Comparison of ENCODE assay signal across 8 cellular contexts in genomic region chr11:72722050-72722748, GRCh38. TPM values are rescaled to one million over a fixed set of nuclear protein-coding genes. Genes with fewer than 3 reads are reported as not detected.
DNase-seq lines count a peak whose midpoint lies in the region; FAIRE-seq and TF ChIP-seq lines count a peak whose summit lies in the region.

No MANE protein-coding gene starts in this region.

- no peak for FAIRE-seq in frontal cortex (lab: Jason Lieb, UNC)

- H3K4me1 ChIP-seq in Loucy (ENCODE audit: insufficient read depth, low read length, poor library complexity, severe bottlenecking): peaks cover 45% of the 10 kb centered on the region
- peaks cover 7% of the 10 kb centered on the region for H3K4me1 ChIP-seq in SJCRH30
- peaks cover 39% of the 10 kb centered on the region for H3K4me1 ChIP-seq in osteoblast (ENCODE audit: insufficient read depth, low read length)

- H3K36me3 ChIP-seq in H7 (replicated peaks; ENCODE audit: control insufficient read depth, insufficient read depth, low read length): peaks cover 5% of the 10 kb centered on the region
- H3K36me3 ChIP-seq in Loucy (ENCODE audit: insufficient read depth, low read length): peaks cover 37% of the 10 kb centered on the region; the same call in 1 of the 2 replicates
- H3K36me3 ChIP-seq in SJCRH30: no peaks in the 10 kb centered on the region
- H3K36me3 ChIP-seq in osteoblast (ENCODE audit: insufficient read depth, low read length): peaks cover 8% of the 10 kb centered on the region

- H3K79me2 ChIP-seq in Loucy (ENCODE audit: insufficient read depth, low read length): peaks cover 70% of the 10 kb centered on the region
- peaks cover 86% of the 10 kb centered on the region for H3K79me2 ChIP-seq in osteoblast (ENCODE audit: insufficient read depth, low read length)

- H3K9ac ChIP-seq in Loucy (ENCODE audit: low read depth, low read length, poor library complexity, severe bottlenecking): peak overlapping the region; percentile 88

- H3K4me3 ChIP-seq in H7 (ENCODE audit: insufficient read depth, low read depth, low read length) (no peak overlapping the region), Loucy (ENCODE audit: low read length, poor library complexity, severe bottlenecking) (peak overlapping the region; percentile 83), SJCRH30 (peak overlapping the region; percentile 61), osteoblast (ENCODE audit: insufficient read depth, low read length) (peak overlapping the region; percentile 85)

- peak; percentile 87 for DNase-seq in GDM1 (lab: John Stamatoyannopoulos, UW)
- peak; percentile 94 for DNase-seq in H7
- peak; percentile 85 to 91 for DNase-seq in SJCRH30
- DNase-seq in activated naive CD4-positive, alpha-beta T cell (lab: John Stamatoyannopoulos, UW): peak; percentile 38 to 86 (median 71)
- peak; percentile 82 to 91 for DNase-seq in frontal cortex (ENCODE audit: low spot score in 2 of 2)
- DNase-seq in osteoblast (ENCODE audit: insufficient read length, low spot score, missing footprints): peak; percentile 99

- peak overlapping the region; percentile 47 for H3K27ac ChIP-seq in SJCRH30
- peak overlapping the region; percentile 78 for H3K27ac ChIP-seq in osteoblast (ENCODE audit: low read depth, low read length)
- peak overlapping the region; percentile 81 for H3K27ac ChIP-seq in temporal lobe (ENCODE audit: low read depth, low read length)

- H3K9me3 ChIP-seq in Loucy (ENCODE audit: insufficient read depth, low read depth, low read length) (no peaks in the 10 kb centered on the region), SJCRH30 (replicated peaks) (no peaks in the 10 kb centered on the region), osteoblast (ENCODE audit: low read depth, low read length) (no peaks in the 10 kb centered on the region)

- H2AFZ ChIP-seq in Loucy (ENCODE audit: low read length) (peak overlapping the region; percentile 95), osteoblast (ENCODE audit: low read length) (peak overlapping the region; percentile 95)

- TF ChIP-seq CTCF in Loucy (conservative IDR thresholded peaks at IDR 0.05; ENCODE audit: low read length) (no peak), osteoblast (IDR thresholded peaks at IDR 0.05; ENCODE audit: extremely low read depth, low read depth, low read length) (no peak)

- H3K9me2 ChIP-seq in Loucy (replicated peaks; ENCODE audit: low read depth, low read length): no peaks in the 10 kb centered on the region

- H4K20me1 ChIP-seq in Loucy (ENCODE audit: insufficient read depth, low read length, poor library complexity, severe bottlenecking) (peaks cover 30% of the 10 kb centered on the region), osteoblast (ENCODE audit: insufficient read depth, low read length) (peaks cover 39% of the 10 kb centered on the region)

- H3K27me3 ChIP-seq in H7 (ENCODE audit: control insufficient read depth, insufficient read depth, low read length): no peaks in the 10 kb centered on the region
- H3K27me3 ChIP-seq in Loucy (ENCODE audit: insufficient read depth, low read length, poor library complexity, severe bottlenecking): no peaks in the 10 kb centered on the region
- no peaks in the 10 kb centered on the region for H3K27me3 ChIP-seq in SJCRH30
- no peaks in the 10 kb centered on the region for H3K27me3 ChIP-seq in osteoblast (ENCODE audit: insufficient read depth, low read length)

- peak overlapping the region; percentile 91 for H3K4me2 ChIP-seq in Loucy (ENCODE audit: low read depth, low read length, poor library complexity, severe bottlenecking)
- H3K4me2 ChIP-seq in osteoblast (ENCODE audit: insufficient read depth, low read length): peak overlapping the region; percentile 100

- no peaks in the 10 kb centered on the region for H3F3A ChIP-seq in Loucy (ENCODE audit: low read depth)

RNA-seq across cellular contexts. Expression of gene ARAP1, which starts 30.0 kb away (rescaled TPM):
- total RNA-seq in H7 (2014; rRNA removed; shearing (Covaris generic)): 85.2 and 85.5 TPM in 2 replicates
- total RNA-seq in SJCRH30 (2014; rRNA removed; shearing (Covaris generic)): 19.0 and 22.1 TPM in 2 replicates
- total RNA-seq in frontal cortex (20.0 TPM), osteoblast (91.6 and 95.2 TPM in 2 replicates), temporal lobe (30.0 TPM)

RNA-seq across cellular contexts. Expression of gene PDE2A, which starts 48.0 kb away (rescaled TPM):
- total RNA-seq in H7 (2014; rRNA removed; shearing (Covaris generic)): 1.9 and 2.9 TPM in 2 replicates
- 0.15 and 0.24 TPM in 2 replicates for total RNA-seq in SJCRH30 (2014; rRNA removed; shearing (Covaris generic))
- total RNA-seq in frontal cortex (63.2 TPM), osteoblast (0.36 and 0.59 TPM in 2 replicates), temporal lobe (80.4 TPM)

Comparison
In these comparisons a context has a peak if more than half of its experiments do, and no peak if none do; other contexts are left out.
1. RNA of gene PDE2A, which starts 48.0 kb away (total RNA-seq): 80.4 TPM in temporal lobe (single experiment) and 63.2 TPM in frontal cortex (single experiment); 1.9 to 2.9 TPM in H7, 0.36 to 0.59 TPM in osteoblast and 0.15 to 0.24 TPM in SJCRH30; every median in the first group is over 10 times any median in the second.
2. Peak in every context shown above with its lines, with median percentiles within 50 percentile points of each other: DNase-seq and H3K27ac ChIP-seq.